Comparison of ENCODE assay signal across 8 cellular contexts in genomic region chr20:31606678-31606927, GRCh38. TPM values are rescaled to one million over a fixed set of nuclear protein-coding genes. Genes with fewer than 3 reads are reported as not detected.
A peak's percentile ranks its signal among the peaks of the same experiment; 100 is the strongest.
DNase-seq lines count a peak whose midpoint lies in the region; TF ChIP-seq lines count a peak whose summit lies in the region.

No MANE protein-coding gene starts in this region.

- TF ChIP-seq RAD21 in Ishikawa (IDR thresholded peaks at IDR 0.05; ENCODE audit: low read depth): no peak

- DNase-seq in colonic mucosa (no peak), KG1 (lab: John Stamatoyannopoulos, UW) (no peak), A172 (ENCODE audit: low spot score) (no peak), cerebellar cortex (ENCODE audit: low spot score) (no peak), mucosa of gallbladder (ENCODE audit: low spot score) (no peak)

- H3K36me3 ChIP-seq in colonic mucosa: no peaks in the 10 kb centered on the region
- H3K36me3 ChIP-seq in muscle layer of colon (ENCODE audit: insufficient read depth, low read length): no peaks in the 10 kb centered on the region

- intact Hi-C loops in colonic mucosa (cut with DNase I): no loop called here

- H3K4me1 ChIP-seq in colonic mucosa: peaks cover 9% of the 10 kb centered on the region
- H3K4me1 ChIP-seq in muscle layer of colon (ENCODE audit: insufficient read depth, low read length): peaks cover 20% of the 10 kb centered on the region

- H3K9me3 ChIP-seq in colonic mucosa (no peaks in the 10 kb centered on the region), muscle layer of colon (ENCODE audit: low read length) (no peaks in the 10 kb centered on the region)

- H3K4me3 ChIP-seq in colonic mucosa: peak overlapping the region; percentile 58
- peak overlapping the region; percentile 79 to 83 for H3K4me3 ChIP-seq in muscle layer of colon (ENCODE audit: low read depth in 1 of 2, low read length in 2 of 2)

- no peaks in the 10 kb centered on the region for H3K27me3 ChIP-seq in colonic mucosa
- H3K27me3 ChIP-seq in muscle layer of colon (ENCODE audit: control insufficient read depth in 1 of 2, insufficient read depth in 2 of 2, low read length in 2 of 2): no peaks in the 10 kb centered on the region

- TF ChIP-seq EP300 in Ishikawa (IDR thresholded peaks at IDR 0.05; ENCODE audit: borderline replicate concordance): no peak

- H3K9ac ChIP-seq in colonic mucosa (ENCODE audit: low read depth in 2 of 2, low read length in 2 of 2) (peak overlapping the region; percentile 98 to 99), muscle layer of colon (ENCODE audit: low read length) (peak overlapping the region; percentile 61)

- TF ChIP-seq CTCF in 22Rv1 (IDR thresholded peaks at IDR 0.05) (no peak), colonic mucosa (IDR thresholded peaks at IDR 0.05) (no peak)

- H3K27ac ChIP-seq in 22Rv1: peak overlapping the region; percentile 100
- peak overlapping the region; percentile 77 for H3K27ac ChIP-seq in colonic mucosa
- H3K27ac ChIP-seq in muscle layer of colon (ENCODE audit: low read depth, low read length): no peak overlapping the region

TF ChIP-seq in Ishikawa, 13 proteins besides CTCF, POLR2A, EP300 and RAD21:
- TF ChIP-seq YY1 (IDR thresholded peaks at IDR 0.05; ENCODE audit: low read depth) (no peak), TEAD4 (IDR thresholded peaks at IDR 0.05) (no peak; the same call in 1 of the 2 replicates), CEBPB (IDR thresholded peaks at IDR 0.05) (no peak; the same call in 1 of the 2 replicates), NFIC (IDR thresholded peaks at IDR 0.05) (0 out of 2 replicates have a peak, but pooled peaks have one; percentile 9)
TF ChIP-seq in Ishikawa: peak in this region for 1.

RNA-seq across cellular contexts. Expression of gene ID1, which starts 1.5 kb away (rescaled TPM):
- total RNA-seq in colonic mucosa: 100 to 1,000 TPM; 134 to 179 TPM
- 395 and 602 TPM in 2 replicates for total RNA-seq in A172 (2014; rRNA removed; shearing (Covaris generic))
- 59.7 TPM for total RNA-seq in mucosa of gallbladder

RNA-seq across cellular contexts. Expression of gene COX4I2, which starts 31.1 kb away (rescaled TPM):
- total RNA-seq in colonic mucosa: under 1 TPM in 1 of 2 donors, not detected in 1; 0.52 TPM
- not detected in 2 replicates for total RNA-seq in A172 (2014; rRNA removed; shearing (Covaris generic))
- 3.8 TPM for total RNA-seq in mucosa of gallbladder
